19 cellular contexts compared by ENCODE assay signal in the genomic region with DNA sequence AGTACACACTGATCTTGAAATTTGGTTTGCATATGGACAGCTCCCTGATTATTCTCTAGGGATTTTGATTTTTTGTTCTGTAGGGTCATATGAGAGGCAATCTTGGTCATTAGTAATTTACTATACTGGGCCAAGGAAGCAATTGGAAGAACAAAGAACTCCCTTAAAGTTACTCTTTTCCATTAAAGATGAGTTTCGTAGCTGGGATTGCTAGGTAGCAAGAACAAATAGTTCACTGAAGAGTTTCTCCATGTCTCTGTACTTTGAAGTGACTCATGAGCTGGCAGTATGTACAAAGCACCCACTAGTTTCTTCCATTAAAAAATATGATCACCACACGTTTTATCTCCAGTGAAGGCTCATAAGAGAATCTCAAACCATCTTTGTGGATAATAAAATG. TPM values are rescaled to one million over a fixed set of nuclear protein-coding genes. Genes with fewer than 3 reads are reported as not detected.
DNase-seq lines count a peak whose midpoint lies in the region; ATAC-seq, FAIRE-seq and TF ChIP-seq lines count a peak whose summit lies in the region.
"Had no signal": no experiment of that assay in that cellular context is flagged by ENCODE, and none has a peak within 500 bp of the region (broad histone marks: within the 10 kb centered on the region; RNA-seq: fewer than 3 reads in every experiment).

No MANE protein-coding gene starts in this region.

- no peak for TF ChIP-seq POLR2A in spleen (IDR thresholded peaks at IDR 0.05)
- TF ChIP-seq POLR2A in GM12892 (IDR thresholded peaks at IDR 0.05; ENCODE audit: low read depth, low read length) = no peak

- H3F3A ChIP-seq in GM23248 (ENCODE audit: insufficient read depth) = peaks cover 6% of the 10 kb centered on the region; the same call in 1 of the 2 replicates
- no peaks in the 10 kb centered on the region for H3F3A ChIP-seq in GM23338 (replicated peaks; ENCODE audit: low read depth)

- H3K9me2 ChIP-seq in GM23248 (ENCODE audit: insufficient read depth) (no peaks in the 10 kb centered on the region), GM23338 (ENCODE audit: insufficient read depth) (no peaks in the 10 kb centered on the region)

- no peaks in the 10 kb centered on the region for H3K9me3 ChIP-seq in GM23248 (ENCODE audit: low read depth)
- peaks cover 0 to 5% (median 0%) of the 10 kb centered on the region in 8 donors for H3K9me3 ChIP-seq in spleen
- H3K9me3 ChIP-seq: HAP-1 had no signal

- H3K4me2 ChIP-seq in GM23248 (ENCODE audit: unreplicated experiment) (no peak overlapping the region), GM23338 (no peak overlapping the region)

- no peaks in the 10 kb centered on the region for H3K27me3 ChIP-seq in BJ (ENCODE audit: control insufficient read depth, insufficient read depth, low read length)
- H3K27me3 ChIP-seq in GM23248 (replicated peaks; ENCODE audit: insufficient read depth) = no peaks in the 10 kb centered on the region
- no peaks in the 10 kb centered on the region for H3K27me3 ChIP-seq in GM23338 (ENCODE audit: insufficient read depth)
- H3K27me3 ChIP-seq in spleen (replicated peaks in 1 of 7) = no peaks in the 10 kb centered on the region

- H3K36me3 ChIP-seq in BJ (ENCODE audit: control insufficient read depth, insufficient read depth, low read length) (no peaks in the 10 kb centered on the region), GM23248 (ENCODE audit: low read depth) (no peaks in the 10 kb centered on the region), GM23338 (ENCODE audit: insufficient read depth) (no peaks in the 10 kb centered on the region), spleen (peaks cover 0 to 8% (median under 1%) of the 10 kb centered on the region in 6 donors)
- H3K36me3 ChIP-seq: HAP-1 had no signal

- H3K4me1 ChIP-seq in GM23248 (ENCODE audit: insufficient read depth) (no peaks in the 10 kb centered on the region), GM23338 (ENCODE audit: insufficient read depth) (no peaks in the 10 kb centered on the region), spleen (peaks cover 0 to 5% (median 3%) of the 10 kb centered on the region in 6 donors)
- H3K4me1 ChIP-seq: HAP-1 had no signal

- no peak for ATAC-seq in GM23338

- POLR2A ChIA-PET in BJ (lab: Charles Lee) = no interaction called here

- H3K4me1 Mint-ChIP-seq in neural crest cell (no peaks in the 10 kb centered on the region), GM23338 (no peaks in the 10 kb centered on the region)
- H3K4me1 Mint-ChIP-seq: CD4-positive, CD25-positive, alpha-beta regulatory T cell had no signal

- H3K27me3 Mint-ChIP-seq in neural crest cell (ENCODE audit: low read depth) = peaks cover 2% of the 10 kb centered on the region
- H3K27me3 Mint-ChIP-seq in GM23338 (ENCODE audit: insufficient read depth, low read depth, poor library complexity) = peaks cover 2% of the 10 kb centered on the region
- H3K27me3 Mint-ChIP-seq: CD4-positive, CD25-positive, alpha-beta regulatory T cell had no signal

- peak overlapping the region; percentile 37 for H3K4me3 Mint-ChIP-seq in neural crest cell
- no peak overlapping the region for H3K4me3 Mint-ChIP-seq in GM23338

- H3K27ac Mint-ChIP-seq in neural crest cell (ENCODE audit: unreplicated experiment) (no peak overlapping the region), GM23338 (no peak overlapping the region)
- H3K27ac Mint-ChIP-seq: CD4-positive, CD25-positive, alpha-beta regulatory T cell had no signal

- TF ChIP-seq CTCF in BJ (IDR thresholded peaks at IDR 0.05; ENCODE audit: insufficient read depth, low read depth, low read length) = no peak
- no peak for TF ChIP-seq CTCF in neural crest cell (conservative IDR thresholded peaks at IDR 0.05)
- no peak for TF ChIP-seq CTCF in GM23338 (conservative IDR thresholded peaks at IDR 0.05; ENCODE audit: low read depth in 2 of 2)
- no peak for TF ChIP-seq CTCF in spleen (IDR thresholded peaks at IDR 0.05 in 8 of 11, conservative IDR thresholded peaks at IDR 0.05 in 3 of 11)

- CTCF ChIA-PET in BJ (lab: Yijun Ruan, JAX) = no interaction called here

- FAIRE-seq in GM12892 (lab: Jason Lieb, UNC) = no peak
- FAIRE-seq: RCC 7860 had no signal

- no peaks in the 10 kb centered on the region for H4K20me1 ChIP-seq in GM23248 (ENCODE audit: insufficient read depth)
- H4K20me1 ChIP-seq in GM23338 (replicated peaks; ENCODE audit: insufficient read depth) = no peaks in the 10 kb centered on the region

- H3K9ac ChIP-seq in GM23248 = no peak overlapping the region

- H3K27ac ChIP-seq in GM23248 (no peak overlapping the region), GM23338 (ENCODE audit: low read depth) (no peak overlapping the region), spleen (no peak overlapping the region)

- no peaks in the 10 kb centered on the region for H3K36me3 Mint-ChIP-seq in neural crest cell (ENCODE audit: low read depth)
- no peaks in the 10 kb centered on the region for H3K36me3 Mint-ChIP-seq in GM23338 (ENCODE audit: low read depth)
- H3K36me3 Mint-ChIP-seq: CD4-positive, CD25-positive, alpha-beta regulatory T cell had no signal

- intact Hi-C loops in spleen (cut with DNase I; ENCODE audit: low total_unique reads) = no loop called here

- H3K79me2 ChIP-seq in GM23248 (ENCODE audit: insufficient read depth) = no peaks in the 10 kb centered on the region
- no peaks in the 10 kb centered on the region for H3K79me2 ChIP-seq in GM23338 (replicated peaks; ENCODE audit: insufficient read depth)

- DNase-seq in BJ (ENCODE audit: low read depth) (no peak), GM23248 (peak; percentile 47), amniotic epithelial cell (ENCODE audit: low read depth) (peak; percentile 29), neural crest cell (ENCODE audit: low read depth, low spot score) (no peak), GM23338 (ENCODE audit: low spot score) (no peak), spleen (no peak), GM12892 (ENCODE audit: insufficient read length) (no peak), HK-2 (ENCODE audit: unreplicated experiment) (no peak)
- DNase-seq: ACHN; CD4-positive, CD25-positive, alpha-beta regulatory T cell; DMS53; KBM-7; NCI-H146; NCI-H2107; NCI-H2227 treated with DMSO at 0.1 percent for 48 hours; NCI-H524; Right ventricle myocardium superior had no signal

- H3K9me3 Mint-ChIP-seq in neural crest cell (no peaks in the 10 kb centered on the region), GM23338 (peaks cover 9% of the 10 kb centered on the region; the same call in 1 of the 3 replicates)
- H3K9me3 Mint-ChIP-seq: CD4-positive, CD25-positive, alpha-beta regulatory T cell had no signal

- H3K4me3 ChIP-seq in BJ (ENCODE audit: low read depth, low read length) (peak overlapping the region; percentile 23), GM23248 (no peak overlapping the region), GM23338 (no peak overlapping the region), spleen (no peak overlapping the region)
- H3K4me3 ChIP-seq: HAP-1 had no signal

- in situ Hi-C loops in GM23248 (cut with MboI) = no loop called here

- H2AFZ ChIP-seq in GM23248 = no peak overlapping the region
- H2AFZ ChIP-seq in GM23338 = no peak overlapping the region

- WGBS in GM23248 (ENCODE audit: low coverage in 1 of 2, low lambda C conversion rate in 2 of 2, missing lambda C conversion rate in 2 of 2), 2 experiments = 0 to 3% methylated on average over 2 of the region's 2 CpGs
- 55 to 72% (median 60%) methylated on average over 2 of the region's 2 CpGs for WGBS in spleen, 5 donors

TF ChIP-seq in GM23338, 12 proteins besides CTCF, POLR2A, EP300 and RAD21 (continues in another document):
- TF ChIP-seq POLR2AphosphoS5 (IDR thresholded peaks at IDR 0.05; ENCODE audit: low read depth) (no peak), EZH2phosphoT487 (IDR thresholded peaks at IDR 0.05; ENCODE audit: unreplicated experiment) (no peak), JUNB (IDR thresholded peaks at IDR 0.05; ENCODE audit: unreplicated experiment) (no peak), ZNF114 (CRISPR knock-in tag; IDR thresholded peaks at IDR 0.05) (no peak)
- TF ChIP-seq, protein P1, sequence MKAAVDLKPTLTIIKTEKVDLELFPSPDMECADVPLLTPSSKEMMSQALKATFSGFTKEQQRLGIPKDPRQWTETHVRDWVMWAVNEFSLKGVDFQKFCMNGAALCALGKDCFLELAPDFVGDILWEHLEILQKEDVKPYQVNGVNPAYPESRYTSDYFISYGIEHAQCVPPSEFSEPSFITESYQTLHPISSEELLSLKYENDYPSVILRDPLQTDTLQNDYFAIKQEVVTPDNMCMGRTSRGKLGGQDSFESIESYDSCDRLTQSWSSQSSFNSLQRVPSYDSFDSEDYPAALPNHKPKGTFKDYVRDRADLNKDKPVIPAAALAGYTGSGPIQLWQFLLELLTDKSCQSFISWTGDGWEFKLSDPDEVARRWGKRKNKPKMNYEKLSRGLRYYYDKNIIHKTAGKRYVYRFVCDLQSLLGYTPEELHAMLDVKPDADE (IDR thresholded peaks at IDR 0.05) = no peak

RNA-seq across cellular contexts. Expression of a gene that starts 6.2 kb away (rescaled TPM):
- polyA plus RNA-seq in BJ (2011; rRNA removed) (16.1 and 19.5 TPM in 2 replicates), GM23248 (2016; fragmentation: Nextera tagmentation; extraction: Ambion mirVana) (16.7 and 18.0 TPM in 2 replicates), GM23338 (2016; fragmentation: Nextera tagmentation; extraction: Ambion mirVana) (8.2 and 10.2 TPM in 2 replicates), spleen (1 to 10 TPM; 3.7 to 5.0 (median 3.8) TPM)
- polyA minus RNA-seq in BJ (2011; rRNA and poly(A)+ RNA removed) = 79.4 and 84.5 TPM in 2 replicates
- 19.6 and 20.2 TPM in 2 replicates for total RNA-seq in GM23248 (2014; rRNA removed; shearing (Covaris generic))
- total RNA-seq in neural crest cell (30.0 and 30.5 TPM in 2 replicates), spleen (10 to 100 TPM; 26.5 to 56.0 (median 47.7) TPM)
- total RNA-seq in GM23338 (2014; rRNA removed; shearing (Covaris generic)) = 19.7 and 28.0 TPM in 2 replicates
- 7.5 TPM for polyA plus RNA-seq in GM12892 (2012; ENCODE audit: missing spikeins)

Comparison
In these comparisons a context has a peak if more than half of its experiments do, and no peak if none do; other contexts are left out.
1. DNase-seq: peak in GM23248 (single experiment) and amniotic epithelial cell (single experiment); none in BJ (single experiment), neural crest cell (single experiment), GM23338 (single experiment), spleen (single experiment), GM12892 (single experiment) and HK-2 (single experiment).